ENCODE assay signal across 12 cellular contexts in genomic region chr4:173835863-173836262, GRCh38.
DNase-seq lines count a peak whose midpoint lies in the region; ATAC-seq, FAIRE-seq and TF ChIP-seq lines count a peak whose summit lies in the region.
"Had no signal": no experiment of that assay in that cellular context is flagged by ENCODE, and none has a peak within 500 bp of the region (broad histone marks: within the 10 kb centered on the region; RNA-seq: fewer than 3 reads in every experiment).

No MANE protein-coding gene starts in this region.

- H3K79me2 ChIP-seq in H1 (ENCODE audit: control insufficient read depth in 1 of 2, insufficient read depth in 2 of 2, low read length in 2 of 2), result no peaks in the 10 kb centered on the region

- no peak overlapping the region for H3K56ac ChIP-seq in H1 (replicated peaks; ENCODE audit: insufficient read length, low read depth, low read length)

- H3K4me1 Mint-ChIP-seq in nephron progenitor cell, result no peaks in the 10 kb centered on the region
- H3K4me1 Mint-ChIP-seq: CD4-positive, CD25-positive, alpha-beta regulatory T cell had no signal

- H3K18ac ChIP-seq in H1 (ENCODE audit: extremely low read depth, low read length), result no peak overlapping the region

- TF ChIP-seq CTCF in H1 (IDR thresholded peaks at IDR 0.05; ENCODE audit: control extremely low read depth in 1 of 3, insufficient read depth in 1 of 3, low read depth in 1 of 3, low read length in 3 of 3), result no peak
- no peak for TF ChIP-seq CTCF in left lung (IDR thresholded peaks at IDR 0.05)
- TF ChIP-seq CTCF in nephron progenitor cell (IDR thresholded peaks at IDR 0.05), result no peak

- no peak for TF ChIP-seq EP300 in H1 (IDR thresholded peaks at IDR 0.05; ENCODE audit: borderline replicate concordance in 1 of 2, low read depth in 2 of 2, low read length in 2 of 2)

- no peaks in the 10 kb centered on the region for H3K79me1 ChIP-seq in H1 (ENCODE audit: low read depth, low read length)

- peak; percentile 78 for FAIRE-seq in H1 (lab: Jason Lieb, UNC)

- no peak overlapping the region for H3K14ac ChIP-seq in H1 (ENCODE audit: insufficient read length)

- intact Hi-C loops in left lung (cut with DNase I), result no loop called here

- H3K4me1 ChIP-seq in H1 (replicated peaks in 1 of 4; ENCODE audit: control insufficient read depth in 3 of 4, insufficient read depth in 4 of 4, low read length in 3 of 4) (no peaks in the 10 kb centered on the region), left lung (no peaks in the 10 kb centered on the region)

- no peak overlapping the region for H3K4me3 Mint-ChIP-seq in nephron progenitor cell
- H3K4me3 Mint-ChIP-seq: CD4-positive, CD25-positive, alpha-beta regulatory T cell had no signal

- DNase-seq in Ammon's horn (ENCODE audit: low spot score) (peak; percentile 16), NCI-H69 (lab: John Stamatoyannopoulos, UW) (peak; percentile 79), H1 (ENCODE audit: low read depth in 1 of 2, low spot score in 2 of 2) (no peak), left lung (peak in 1 of 2 donors; percentile 33), occipital lobe (lab: John Stamatoyannopoulos, UW) (no peak), DMS 273 (lab: John Stamatoyannopoulos, UW; ENCODE audit: unreplicated experiment) (no peak), nephron progenitor cell (no peak)
- DNase-seq: CD4-positive, CD25-positive, alpha-beta regulatory T cell; NCI-H526 had no signal

- H3K9me3 Mint-ChIP-seq in nephron progenitor cell, result peaks cover 7% of the 10 kb centered on the region

- H3K27ac ChIP-seq in H1 (ENCODE audit: low read depth, low read length) (no peak overlapping the region), left lung (no peak overlapping the region)
- H3K27ac ChIP-seq: coronary artery, KMS-11 had no signal

- H2BK12ac ChIP-seq in H1 (ENCODE audit: low read depth, low read length), result no peak overlapping the region

- H4K5ac ChIP-seq in H1 (ENCODE audit: insufficient read length, low read depth, low read length), result no peak overlapping the region

- H2AK5ac ChIP-seq in H1 (ENCODE audit: low read depth, low read length), result no peak overlapping the region

- H3K27me3 ChIP-seq in H1 (replicated peaks in 1 of 4; ENCODE audit: control insufficient read depth in 3 of 4, extremely low read depth in 1 of 4, insufficient read depth in 3 of 4, low read length in 3 of 4), result no peaks in the 10 kb centered on the region
- no peaks in the 10 kb centered on the region for H3K27me3 ChIP-seq in left lung

- POLR2A ChIA-PET in H1 (lab: Charles Lee; ENCODE audit: partially characterized antibody), result no interaction called here

- H4K91ac ChIP-seq in H1 (replicated peaks; ENCODE audit: insufficient read length, low read length), result no peak overlapping the region

- H4K20me1 ChIP-seq in H1 (replicated peaks in 1 of 2; ENCODE audit: control insufficient read depth in 1 of 2, insufficient read depth in 2 of 2, low read length in 2 of 2), result no peaks in the 10 kb centered on the region

- H2BK15ac ChIP-seq in H1 (ENCODE audit: low read length), result no peak overlapping the region

- CTCF ChIA-PET in H1 (lab: Charles Lee; ENCODE audit: partially characterized antibody), result interaction anchor here (0.8 to 2.6 kb wide), 2 partner anchors 11 to 154 kb away, joined by 4 to 10 read pairs; no protein-coding TSS in a partner anchor

- H4K8ac ChIP-seq in H1 (ENCODE audit: extremely low read depth, insufficient read depth, low read length), result no peak overlapping the region

- no peak overlapping the region for H2AFZ ChIP-seq in H1 (ENCODE audit: low read length)

- peaks cover 5% of the 10 kb centered on the region for H3K27me3 Mint-ChIP-seq in nephron progenitor cell (ENCODE audit: low read depth, poor library complexity)
- H3K27me3 Mint-ChIP-seq: CD4-positive, CD25-positive, alpha-beta regulatory T cell had no signal

- no peaks in the 10 kb centered on the region for H3K36me3 Mint-ChIP-seq in nephron progenitor cell (ENCODE audit: low read depth)
- H3K36me3 Mint-ChIP-seq: CD4-positive, CD25-positive, alpha-beta regulatory T cell had no signal

- no peak overlapping the region for H2BK20ac ChIP-seq in H1 (ENCODE audit: low read length)

- H3K9me3 ChIP-seq in H1 (ENCODE audit: insufficient read depth in 2 of 2, low read depth in 1 of 2, low read length in 1 of 2) (no peaks in the 10 kb centered on the region), left lung (no peaks in the 10 kb centered on the region)

- H3K36me3 ChIP-seq in H1 (ENCODE audit: control insufficient read depth in 2 of 4, insufficient read depth in 4 of 4, low read length in 3 of 4) (no peaks in the 10 kb centered on the region), left lung (no peaks in the 10 kb centered on the region)

- H3K23me2 ChIP-seq in H1 (ENCODE audit: low read depth, low read length), result no peaks in the 10 kb centered on the region

- no peak overlapping the region for H3K23ac ChIP-seq in H1 (ENCODE audit: insufficient read length)

- H2BK5ac ChIP-seq in H1 (ENCODE audit: low read depth, low read length), result no peak overlapping the region

- H3K9ac ChIP-seq in H1 (replicated peaks in 1 of 4; ENCODE audit: extremely low read depth in 1 of 4, low read depth in 3 of 4, low read length in 3 of 4), result 0 out of 7 replicates have a peak overlapping the region, but pooled peaks of 1 of the 4 experiments have one; percentile 32
- H3K9ac ChIP-seq: KMS-11 had no signal

- no peak overlapping the region for H3K27ac Mint-ChIP-seq in nephron progenitor cell
- H3K27ac Mint-ChIP-seq: CD4-positive, CD25-positive, alpha-beta regulatory T cell had no signal

- H3K4me3 ChIP-seq in H1 (ENCODE audit: extremely low read depth in 1 of 4, insufficient read depth in 2 of 4, low read depth in 3 of 4, low read length in 4 of 4) (no peak overlapping the region), left lung (no peak overlapping the region)
- H3K4me3 ChIP-seq: coronary artery had no signal

- TF ChIP-seq RAD21 in H1 (IDR thresholded peaks at IDR 0.05 in 1 of 2, conservative IDR thresholded peaks at IDR 0.05 in 1 of 2; ENCODE audit: low read depth in 2 of 2, low read length in 2 of 2), result no peak

- ATAC-seq in left lung (peak; percentile 58), HG03025 (IDR thresholded peaks at IDR 0.05; ENCODE audit: low FRiP score, unreplicated experiment) (no peak)

- WGBS in H1 (ENCODE audit: extremely low coverage in 1 of 2, insufficient coverage in 1 of 2, insufficient read length in 1 of 2, insufficient replicate concordance in 2 of 2, low coverage in 1 of 2, low lambda C conversion rate in 2 of 2, missing lambda C conversion rate in 1 of 2), 2 experiments, result 79% methylated on average over 4 of the region's 4 CpGs; no CpG with 5 or more reads in 1 of the 2 experiments

- no peak overlapping the region for H3K4ac ChIP-seq in H1 (replicated peaks; ENCODE audit: insufficient read length, low read depth, low read length)

- H2BK120ac ChIP-seq in H1 (replicated peaks; ENCODE audit: low read depth, low read length), result no peak overlapping the region

- H3K4me2 ChIP-seq in H1 (ENCODE audit: insufficient read depth in 1 of 2, low read depth in 2 of 2, low read length in 2 of 2), result no peak overlapping the region
- H3K4me2 ChIP-seq: KMS-11 had no signal

- TF ChIP-seq POLR2A in H1 (IDR thresholded peaks at IDR 0.05; ENCODE audit: control extremely low read depth in 1 of 2, low read depth in 2 of 2, low read length in 2 of 2), result no peak

TF ChIP-seq in H1, 55 proteins besides CTCF, POLR2A, EP300 and RAD21:
- TF ChIP-seq EGR1 (IDR thresholded peaks at IDR 0.05; ENCODE audit: borderline replicate concordance, low read depth, low read length), result no peak
- TF ChIP-seq KDM5A (IDR thresholded peaks at IDR 0.05; ENCODE audit: low read length), result no peak
- TF ChIP-seq NRF1 (IDR thresholded peaks at IDR 0.05; ENCODE audit: low read depth, low read length), result no peak

Comparison
In these comparisons a context has a peak if more than half of its experiments do, and no peak if none do; other contexts are left out.
1. DNase-seq: peak in Ammon's horn (single experiment) and NCI-H69 (single experiment); none in H1 (0 of 2), occipital lobe (single experiment), DMS 273 (single experiment) and nephron progenitor cell (single experiment).